Comparison of ENCODE assay signal across 18 cellular contexts in genomic region chr9:93956183-93956784, GRCh38. TPM values are rescaled to one million over a fixed set of nuclear protein-coding genes. Genes with fewer than 3 reads are reported as not detected.
DNase-seq lines count a peak whose midpoint lies in the region; TF ChIP-seq lines count a peak whose summit lies in the region.
"Had no signal": no experiment of that assay in that cellular context is flagged by ENCODE, and none has a peak within 500 bp of the region (broad histone marks: within the 10 kb centered on the region; RNA-seq: fewer than 3 reads in every experiment).

No MANE protein-coding gene starts in this region.

- TF ChIP-seq POLR2A in transverse colon (IDR thresholded peaks at IDR 0.05): no peak
- no peak for TF ChIP-seq POLR2A in vagina (IDR thresholded peaks at IDR 0.05)

- H3K9me3 ChIP-seq in BLaER1: no peaks in the 10 kb centered on the region
- no peaks in the 10 kb centered on the region for H3K9me3 ChIP-seq in neural cell (ENCODE audit: low read length)
- H3K9me3 ChIP-seq in transverse colon: no peaks in the 10 kb centered on the region
- no peaks in the 10 kb centered on the region for H3K9me3 ChIP-seq in vagina
- H3K9me3 ChIP-seq: BE2C, ovary, Peyer's patch, thyroid gland had no signal

- peaks cover 80% of the 10 kb centered on the region for H3K4me1 ChIP-seq in BLaER1
- H3K4me1 ChIP-seq in transverse colon: peaks cover 31 to 71% (median 58%) of the 10 kb centered on the region in 4 donors
- peaks cover 64% of the 10 kb centered on the region for H3K4me1 ChIP-seq in vagina
- H3K4me1 ChIP-seq: BE2C had no signal

- no peak overlapping the region for H2AFZ ChIP-seq in neural cell (ENCODE audit: low read depth, low read length)

- H3K9me2 ChIP-seq in neural cell (ENCODE audit: insufficient read depth, low read length): no peaks in the 10 kb centered on the region

- H3K27ac ChIP-seq in BLaER1: no peak overlapping the region
- no peak overlapping the region for H3K27ac ChIP-seq in neural cell (ENCODE audit: low read length)
- no peak overlapping the region for H3K27ac ChIP-seq in transverse colon
- H3K27ac ChIP-seq in vagina: no peak overlapping the region
- H3K27ac ChIP-seq: ovary, Peyer's patch, thyroid gland, VCaP had no signal

- in situ Hi-C loops in transverse colon (cut with MboI; ENCODE audit: low pct_ligation_motif_present in 1 of 4, low pct_unique_long_range_greater_than_20kb in 1 of 4, low sequenced_read_pairs in 3 of 4): loop anchor here in 1 of 4 donors (25.0 kb wide), 2 partner anchors 269 to 794 kb away; no protein-coding TSS in a partner anchor

- DNase-seq in H7 (peak; percentile 58), transverse colon (no peak), vagina (ENCODE audit: extremely low spot score in 2 of 2) (no peak), SHP77 treated with DMSO at 0.1 percent for 48 hours (lab: John Stamatoyannopoulos, UW) (no peak)
- no peak for DNase-seq in activated T-helper 2 cell treated with anti-CD3 and anti-CD28 coated beads, Interferon-gamma antibody, Interleukin-2, Interleukin-4, amounts not matched to agents 10 μg/mL and 5 μg/mL and 100 μg/mL, durations not matched to agents 14 hours and 24 hours and 36 hours (ENCODE audit: low spot score)
- no peak for DNase-seq in activated CD4-positive, CD25-positive, alpha-beta regulatory T cell treated with anti-CD3 and anti-CD28 coated beads, Interleukin-2, amount 50 U/mL, for 72 hours
- DNase-seq: BE2C; DMS153; effector CD4-positive, alpha-beta T cell; kidney; ovary; Peyer's patch; stimulated activated CD4-positive, alpha-beta T cell treated with anti-CD3 and anti-CD28 coated beads, Interleukin-2, amount 100 ng/mL, for 48 hours; thyroid gland had no signal

- peak overlapping the region; percentile 65; the same call in 1 of the 2 replicates for H3K4me3 ChIP-seq in BLaER1
- no peak overlapping the region for H3K4me3 ChIP-seq in H7 (ENCODE audit: insufficient read depth, low read depth, low read length)
- peak overlapping the region; percentile 58 for H3K4me3 ChIP-seq in neural cell (ENCODE audit: low read length)
- H3K4me3 ChIP-seq in transverse colon: no peak overlapping the region
- no peak overlapping the region for H3K4me3 ChIP-seq in vagina
- H3K4me3 ChIP-seq: K562, ovary had no signal

- no peaks in the 10 kb centered on the region for H3K79me2 ChIP-seq in neural cell (replicated peaks; ENCODE audit: insufficient read depth, low read length)

- no peak for TF ChIP-seq RAD21 in neural cell (conservative IDR thresholded peaks at IDR 0.05)

- H3K4me2 ChIP-seq in BLaER1: peak overlapping the region; percentile 91
- H3K4me2 ChIP-seq in neural cell (ENCODE audit: low read length): no peak overlapping the region

- TF ChIP-seq CTCF in neural cell (IDR thresholded peaks at IDR 0.05; ENCODE audit: poor library complexity, severe bottlenecking) (no peak), transverse colon (IDR thresholded peaks at IDR 0.05) (no peak), vagina (IDR thresholded peaks at IDR 0.05) (no peak)

- H3K9me3 Mint-ChIP-seq in activated T-helper 2 cell treated with anti-CD3 and anti-CD28 coated beads, Interferon-gamma antibody, Interleukin-2, Interleukin-4, amounts not matched to agents 10 μg/mL and 5 μg/mL and 100 μg/mL, durations not matched to agents 14 hours and 24 hours and 36 hours: no peaks in the 10 kb centered on the region

- H3K36me3 Mint-ChIP-seq in activated T-helper 2 cell treated with anti-CD3 and anti-CD28 coated beads, Interferon-gamma antibody, Interleukin-2, Interleukin-4, amounts not matched to agents 10 μg/mL and 5 μg/mL and 100 μg/mL, durations not matched to agents 14 hours and 24 hours and 36 hours (ENCODE audit: low read depth): peaks cover 12% of the 10 kb centered on the region

- H3F3A ChIP-seq in neural cell (ENCODE audit: insufficient read depth, low read length, poor library complexity, severe bottlenecking): no peaks in the 10 kb centered on the region

- peaks cover 68% of the 10 kb centered on the region for H3K27me3 Mint-ChIP-seq in activated T-helper 2 cell treated with anti-CD3 and anti-CD28 coated beads, Interferon-gamma antibody, Interleukin-2, Interleukin-4, amounts not matched to agents 10 μg/mL and 5 μg/mL and 100 μg/mL, durations not matched to agents 14 hours and 24 hours and 36 hours (ENCODE audit: low read depth)

- no peak for TF ChIP-seq EP300 in neural cell (conservative IDR thresholded peaks at IDR 0.05; ENCODE audit: poor library complexity, severe bottlenecking)
- TF ChIP-seq EP300 in transverse colon (IDR thresholded peaks at IDR 0.05; ENCODE audit: low read depth): no peak

- H3K4me3 Mint-ChIP-seq in activated T-helper 2 cell treated with anti-CD3 and anti-CD28 coated beads, Interferon-gamma antibody, Interleukin-2, Interleukin-4, amounts not matched to agents 10 μg/mL and 5 μg/mL and 100 μg/mL, durations not matched to agents 14 hours and 24 hours and 36 hours (ENCODE audit: low read depth): peak overlapping the region; percentile 79

- H3K4me1 Mint-ChIP-seq in activated T-helper 2 cell treated with anti-CD3 and anti-CD28 coated beads, Interferon-gamma antibody, Interleukin-2, Interleukin-4, amounts not matched to agents 10 μg/mL and 5 μg/mL and 100 μg/mL, durations not matched to agents 14 hours and 24 hours and 36 hours (ENCODE audit: low read depth): peaks cover 30% of the 10 kb centered on the region

- peaks cover 94% of the 10 kb centered on the region for H4K20me1 ChIP-seq in BLaER1
- no peaks in the 10 kb centered on the region for H4K20me1 ChIP-seq in neural cell (ENCODE audit: insufficient read depth)

- 63 to 70% methylated on average over 2 to 5 of the region's 6 CpGs for WGBS in transverse colon (ENCODE audit: low coverage in 1 of 2), 2 donors

- H3K9ac ChIP-seq in BLaER1 (no peak overlapping the region), neural cell (ENCODE audit: low read length) (no peak overlapping the region)

- intact Hi-C loops in activated T-helper 2 cell treated with anti-CD3 and anti-CD28 coated beads, Interferon-gamma antibody, Interleukin-2, Interleukin-4, amounts not matched to agents 10 μg/mL and 5 μg/mL and 100 μg/mL, durations not matched to agents 14 hours and 24 hours and 36 hours (cut with micrococcal nuclease): no loop called here
- intact Hi-C loops in transverse colon (cut with DNase I; ENCODE audit: low total_unique reads) (no loop called here), vagina (cut with DNase I) (no loop called here)

- H3K27me3 ChIP-seq in BLaER1: peaks cover 100% of the 10 kb centered on the region
- peaks cover 96% of the 10 kb centered on the region for H3K27me3 ChIP-seq in H7 (ENCODE audit: control insufficient read depth, insufficient read depth, low read length)
- H3K27me3 ChIP-seq in neural cell (ENCODE audit: insufficient read depth, low read depth, low read length): peaks cover 96% of the 10 kb centered on the region
- peaks cover 97% of the 10 kb centered on the region for H3K27me3 ChIP-seq in transverse colon
- H3K27me3 ChIP-seq in vagina: peaks cover 48% of the 10 kb centered on the region

- H3K36me3 ChIP-seq in BLaER1: no peaks in the 10 kb centered on the region
- H3K36me3 ChIP-seq in H7 (replicated peaks; ENCODE audit: control insufficient read depth, insufficient read depth, low read length): no peaks in the 10 kb centered on the region
- no peaks in the 10 kb centered on the region for H3K36me3 ChIP-seq in neural cell (ENCODE audit: insufficient read depth, low read length)
- H3K36me3 ChIP-seq in transverse colon: no peaks in the 10 kb centered on the region
- no peaks in the 10 kb centered on the region for H3K36me3 ChIP-seq in vagina
- H3K36me3 ChIP-seq: BE2C, ovary, Peyer's patch, thyroid gland had no signal

- no peak overlapping the region for H3K27ac Mint-ChIP-seq in activated T-helper 2 cell treated with anti-CD3 and anti-CD28 coated beads, Interferon-gamma antibody, Interleukin-2, Interleukin-4, amounts not matched to agents 10 μg/mL and 5 μg/mL and 100 μg/mL, durations not matched to agents 14 hours and 24 hours and 36 hours

TF ChIP-seq in neural cell, 6 proteins besides CTCF, POLR2A, EP300 and RAD21:
- TF ChIP-seq, protein P1, sequence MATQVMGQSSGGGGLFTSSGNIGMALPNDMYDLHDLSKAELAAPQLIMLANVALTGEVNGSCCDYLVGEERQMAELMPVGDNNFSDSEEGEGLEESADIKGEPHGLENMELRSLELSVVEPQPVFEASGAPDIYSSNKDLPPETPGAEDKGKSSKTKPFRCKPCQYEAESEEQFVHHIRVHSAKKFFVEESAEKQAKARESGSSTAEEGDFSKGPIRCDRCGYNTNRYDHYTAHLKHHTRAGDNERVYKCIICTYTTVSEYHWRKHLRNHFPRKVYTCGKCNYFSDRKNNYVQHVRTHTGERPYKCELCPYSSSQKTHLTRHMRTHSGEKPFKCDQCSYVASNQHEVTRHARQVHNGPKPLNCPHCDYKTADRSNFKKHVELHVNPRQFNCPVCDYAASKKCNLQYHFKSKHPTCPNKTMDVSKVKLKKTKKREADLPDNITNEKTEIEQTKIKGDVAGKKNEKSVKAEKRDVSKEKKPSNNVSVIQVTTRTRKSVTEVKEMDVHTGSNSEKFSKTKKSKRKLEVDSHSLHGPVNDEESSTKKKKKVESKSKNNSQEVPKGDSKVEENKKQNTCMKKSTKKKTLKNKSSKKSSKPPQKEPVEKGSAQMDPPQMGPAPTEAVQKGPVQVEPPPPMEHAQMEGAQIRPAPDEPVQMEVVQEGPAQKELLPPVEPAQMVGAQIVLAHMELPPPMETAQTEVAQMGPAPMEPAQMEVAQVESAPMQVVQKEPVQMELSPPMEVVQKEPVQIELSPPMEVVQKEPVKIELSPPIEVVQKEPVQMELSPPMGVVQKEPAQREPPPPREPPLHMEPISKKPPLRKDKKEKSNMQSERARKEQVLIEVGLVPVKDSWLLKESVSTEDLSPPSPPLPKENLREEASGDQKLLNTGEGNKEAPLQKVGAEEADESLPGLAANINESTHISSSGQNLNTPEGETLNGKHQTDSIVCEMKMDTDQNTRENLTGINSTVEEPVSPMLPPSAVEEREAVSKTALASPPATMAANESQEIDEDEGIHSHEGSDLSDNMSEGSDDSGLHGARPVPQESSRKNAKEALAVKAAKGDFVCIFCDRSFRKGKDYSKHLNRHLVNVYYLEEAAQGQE (IDR thresholded peaks at IDR 0.05; ENCODE audit: borderline replicate concordance): no peak
- TF ChIP-seq MXI1 (conservative IDR thresholded peaks at IDR 0.05; ENCODE audit: poor library complexity, severe bottlenecking) (no peak), EZH2 (IDR thresholded peaks at IDR 0.05; ENCODE audit: borderline replicate concordance, insufficient read depth, low read length, poor library complexity, severe bottlenecking) (no peak), TAF1 (IDR thresholded peaks at IDR 0.05; ENCODE audit: low read depth) (no peak), SMC3 (conservative IDR thresholded peaks at IDR 0.05; ENCODE audit: poor library complexity) (no peak)
TF ChIP-seq in neural cell: peak in this region for 0.

RNA-seq across cellular contexts. Expression of gene BARX1, which starts 1.1 kb away (rescaled TPM):
- total RNA-seq in H7 (2014; rRNA removed; shearing (Covaris generic)): 79.7 and 80.4 TPM in 2 replicates
- total RNA-seq in activated T-helper 2 cell treated with anti-CD3 and anti-CD28 coated beads, Interferon-gamma antibody, Interleukin-2, Interleukin-4, amounts not matched to agents 10 μg/mL and 5 μg/mL and 100 μg/mL, durations not matched to agents 14 hours and 24 hours and 36 hours: 0.52 and 0.83 TPM in 2 replicates
- polyA plus RNA-seq in neural cell: not detected in 2 replicates
- not detected in 2 replicates for polyA minus RNA-seq in neural cell
- not detected for total RNA-seq in transverse colon
- total RNA-seq in vagina: not detected
- total RNA-seq: kidney, ovary, Peyer's patch had no signal
- polyA plus RNA-seq: K562 had no signal

Comparison
In these comparisons a context has a peak if more than half of its experiments do, and no peak if none do; other contexts are left out.
1. H3K4me3 ChIP-seq: peak in BLaER1 (single experiment) and neural cell (single experiment); none in H7 (single experiment), transverse colon (0 of 4) and vagina (0 of 2).
2. RNA of gene BARX1, which starts 1.1 kb away (total RNA-seq): 79.7 to 80.4 TPM in H7; 0.52 to 0.83 TPM in activated T-helper 2 cell treated with anti-CD3 and anti-CD28 coated beads, Interferon-gamma antibody, Interleukin-2, Interleukin-4, amounts not matched to agents 10 μg/mL and 5 μg/mL and 100 μg/mL, durations not matched to agents 14 hours and 24 hours and 36 hours, not detected in transverse colon and not detected in vagina (single experiment); every median in the first group is over 10 times any median in the second.